8 cellular contexts compared by ENCODE assay signal in the genomic region with DNA sequence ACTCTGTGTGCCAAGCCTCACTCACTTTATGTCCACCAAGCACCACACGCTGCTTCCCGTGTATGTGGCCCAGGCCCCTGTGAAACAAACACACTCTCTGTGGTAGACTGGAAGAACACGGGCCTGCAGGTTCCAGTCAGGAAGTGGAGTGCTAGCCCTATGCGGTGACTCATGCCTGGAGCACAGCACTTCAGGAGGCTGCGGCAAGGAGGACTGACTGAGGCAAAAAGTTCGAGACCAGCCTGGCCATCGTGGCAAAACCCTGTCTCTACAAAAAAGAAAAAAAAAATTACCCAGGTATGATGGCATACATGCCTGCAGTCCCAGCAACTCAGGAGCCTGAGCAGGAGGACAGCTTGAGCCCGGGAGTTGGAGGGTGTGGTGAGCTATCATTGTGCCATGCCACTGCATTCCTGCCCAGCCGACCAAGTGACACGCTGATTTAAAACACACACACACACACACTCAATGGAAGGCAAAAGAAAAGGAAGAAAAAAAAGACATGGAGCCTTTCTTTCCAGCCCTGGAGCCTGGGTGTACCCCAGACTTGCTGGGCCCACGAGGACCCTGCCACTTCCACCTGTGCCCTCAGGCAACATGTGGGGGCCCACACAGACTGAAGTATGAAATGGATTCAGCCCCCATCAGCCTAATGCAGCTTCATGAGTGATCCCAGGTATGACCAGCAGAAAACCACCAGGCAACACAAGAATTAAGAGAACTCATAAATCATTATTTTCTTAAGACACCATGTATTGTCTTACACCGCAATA.
DNase-seq lines count a peak whose midpoint lies in the region; ATAC-seq and TF ChIP-seq lines count a peak whose summit lies in the region.

No MANE protein-coding gene starts in this region.

- no peak overlapping the region for H2AFZ ChIP-seq in HCT116 (ENCODE audit: low read depth, low read length, poor library complexity, severe bottlenecking)

- TF ChIP-seq POLR2A in HCT116 (IDR thresholded peaks at IDR 0.05; ENCODE audit: borderline replicate concordance, extremely low read depth, insufficient read depth, insufficient read length) = no peak

- CTCF ChIA-PET in HCT116 (lab: Charles Lee) (no interaction called here), T-cell (lab: Charles Lee) (interaction anchor here in 1 of 2 donors (0.6 kb wide), 1 partner anchor 16 kb away, joined by 3 read pairs; no protein-coding TSS in a partner anchor)

- H3K9me3 ChIP-seq in HCT116 (ENCODE audit: control insufficient read depth in 1 of 2, insufficient read depth in 1 of 2, low read depth in 1 of 2, low read length in 2 of 2) = no peaks in the 10 kb centered on the region

- TF ChIP-seq CTCF in HCT116 (IDR thresholded peaks at IDR 0.05 in 2 of 3, conservative IDR thresholded peaks at IDR 0.05 in 1 of 3; ENCODE audit: borderline replicate concordance in 1 of 3, insufficient read depth in 1 of 3, low read depth in 2 of 3, low read length in 2 of 3) = no peak
- no peak for TF ChIP-seq CTCF in cardiac fibroblast (IDR thresholded peaks at IDR 0.05; ENCODE audit: low read depth, low read length)
- TF ChIP-seq CTCF in mesothelial cell of epicardium (IDR thresholded peaks at IDR 0.05; ENCODE audit: unreplicated experiment) = no peak
- no peak for TF ChIP-seq CTCF in omental fat pad (IDR thresholded peaks at IDR 0.05)

- H3K4me2 ChIP-seq in HCT116 (ENCODE audit: low read length) = peak overlapping the region; percentile 73

- peak overlapping the region; percentile 6 to 12 for H3K4me3 ChIP-seq in HCT116 (replicated peaks in 1 of 2; ENCODE audit: low read depth in 1 of 2, low read length in 2 of 2)
- H3K4me3 ChIP-seq in cardiac fibroblast (replicated peaks in 1 of 2; ENCODE audit: low read depth in 2 of 2, low read length in 2 of 2) = no peak overlapping the region

- no peaks in the 10 kb centered on the region for H3K36me3 Mint-ChIP-seq in T-cell
- no peaks in the 10 kb centered on the region for H3K36me3 Mint-ChIP-seq in mesothelial cell of epicardium

- H3K4me3 Mint-ChIP-seq in T-cell (peak overlapping the region; percentile 39 to 63 (median 50)), mesothelial cell of epicardium (no peak overlapping the region)

- peak; percentile 76 for DNase-seq in HCT116 (ENCODE audit: low read depth, low spot score)
- DNase-seq in T-cell = peak in 18 of 34 experiments; percentile 10 to 57 (median 25)
- peak; percentile 74 to 80 for DNase-seq in cardiac fibroblast (ENCODE audit: low read depth in 2 of 2)
- no peak for DNase-seq in mesothelial cell of epicardium (ENCODE audit: low spot score in 2 of 2, unreplicated experiment in 2 of 2)
- DNase-seq in omental fat pad (ENCODE audit: low spot score) = no peak
- no peak for DNase-seq in NCI-H524 treated with DMSO at 0.1 percent for 48 hours (lab: John Stamatoyannopoulos, UW)

- H3K27me3 Mint-ChIP-seq in T-cell (no peaks in the 10 kb centered on the region), mesothelial cell of epicardium (ENCODE audit: low read depth) (no peaks in the 10 kb centered on the region)

- ATAC-seq in HCT116 (peak; percentile 92), T-cell (replicated peaks in 1 of 4) (peak in 3 of 4 experiments; percentile 17 to 29 (median 23)), HG03108 (IDR thresholded peaks at IDR 0.05; ENCODE audit: unreplicated experiment) (no peak), GM21381 (IDR thresholded peaks at IDR 0.05; ENCODE audit: unreplicated experiment) (no peak), omental fat pad (ENCODE audit: low FRiP score) (no peak)

- H3K4me1 Mint-ChIP-seq in T-cell = peaks cover 90 to 96% (median 95%) of the 10 kb centered on the region in 3 donors
- H3K4me1 Mint-ChIP-seq in mesothelial cell of epicardium = peaks cover 59% of the 10 kb centered on the region

- H3K79me2 ChIP-seq in HCT116 (ENCODE audit: insufficient read depth, low read length) = peaks cover 99% of the 10 kb centered on the region

- H4K20me1 ChIP-seq in HCT116 (ENCODE audit: insufficient read depth) = peaks cover 51% of the 10 kb centered on the region; the same call in 1 of the 2 replicates

- peaks cover 0 to 4% of the 10 kb centered on the region in 2 experiments; a peak in 1 of 4 replicates for H3K36me3 ChIP-seq in HCT116 (ENCODE audit: control insufficient read depth in 1 of 2, insufficient read depth in 2 of 2, low read length in 2 of 2)

- RAD21 ChIA-PET in HCT116 (lab: Charles Lee; ENCODE audit: low non-redundant PET in 1 of 2, low total read pairs in 2 of 2, uncharacterized antibody in 2 of 2, unreplicated experiment in 2 of 2) = interaction anchor here in 1 of 2 experiments (0.6 kb wide), 1 partner anchor 38 kb away, joined by 3 read pairs; no protein-coding TSS in a partner anchor

- no peaks in the 10 kb centered on the region for H3K9me2 ChIP-seq in HCT116 (ENCODE audit: insufficient read depth)

- POLR2A ChIA-PET in HCT116 (lab: Charles Lee) = no interaction called here
- POLR2A ChIA-PET in T-cell (lab: Charles Lee) = interaction anchor here (0.5 to 1.1 kb wide), 2 partner anchors 101 to 196 kb away, joined by 3 to 7 read pairs; no protein-coding TSS in a partner anchor

- H3K27me3 ChIP-seq in HCT116 (ENCODE audit: insufficient read depth, low read length) = no peaks in the 10 kb centered on the region

- no TSS peak for BruUV-seq in HCT116 (replicated peaks; lab: Mats Ljungman, UMichigan)

- H3K27ac ChIP-seq in HCT116 (ENCODE audit: low read depth, low read length) = peak overlapping the region; percentile 60

- no peaks in the 10 kb centered on the region for H3K9me3 Mint-ChIP-seq in T-cell
- H3K9me3 Mint-ChIP-seq in mesothelial cell of epicardium = no peaks in the 10 kb centered on the region

- TF ChIP-seq RAD21 in HCT116 (IDR thresholded peaks at IDR 0.05; ENCODE audit: low read depth) = no peak

- peak overlapping the region; percentile 46 for H3K9ac ChIP-seq in HCT116 (ENCODE audit: low read length)

- intact Hi-C loops in HCT116 (cut with micrococcal nuclease) = no loop called here

- H3K27ac Mint-ChIP-seq in T-cell (peak overlapping the region; percentile 31 to 77), mesothelial cell of epicardium (peak overlapping the region; percentile 86)

- peaks cover 25 to 44% of the 10 kb centered on the region in 2 experiments for H3K4me1 ChIP-seq in HCT116 (ENCODE audit: control insufficient read depth in 1 of 2, insufficient read depth in 2 of 2, low read length in 2 of 2)

TF ChIP-seq in HCT116, 20 proteins besides CTCF, POLR2A, EP300 and RAD21:
- no peak for TF ChIP-seq ZFX (IDR thresholded peaks at IDR 0.05)
- TF ChIP-seq TCF7L2 (IDR thresholded peaks at IDR 0.05; ENCODE audit: borderline replicate concordance, extremely low read depth, insufficient read depth, insufficient read length) = no peak
- TF ChIP-seq, protein P1, sequence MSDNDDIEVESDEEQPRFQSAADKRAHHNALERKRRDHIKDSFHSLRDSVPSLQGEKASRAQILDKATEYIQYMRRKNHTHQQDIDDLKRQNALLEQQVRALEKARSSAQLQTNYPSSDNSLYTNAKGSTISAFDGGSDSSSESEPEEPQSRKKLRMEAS (IDR thresholded peaks at IDR 0.05) = peak; percentile 57; the same call in 1 of the 2 replicates
- TF ChIP-seq EZH2 (IDR thresholded peaks at IDR 0.05) = no peak
- peak; percentile 91; the same call in 1 of the 2 replicates for TF ChIP-seq CBX3 (IDR thresholded peaks at IDR 0.05; ENCODE audit: low read depth)
- TF ChIP-seq, protein P2, sequence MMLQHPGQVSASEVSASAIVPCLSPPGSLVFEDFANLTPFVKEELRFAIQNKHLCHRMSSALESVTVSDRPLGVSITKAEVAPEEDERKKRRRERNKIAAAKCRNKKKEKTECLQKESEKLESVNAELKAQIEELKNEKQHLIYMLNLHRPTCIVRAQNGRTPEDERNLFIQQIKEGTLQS (IDR thresholded peaks at IDR 0.05) = no peak
- TF ChIP-seq ZNF274 (IDR thresholded peaks at IDR 0.05; ENCODE audit: low read depth, low read length) = no peak
- peak; percentile 80 for TF ChIP-seq FOSL1 (IDR thresholded peaks at IDR 0.05; ENCODE audit: low read depth)
- TF ChIP-seq CEBPB (IDR thresholded peaks at IDR 0.05; ENCODE audit: low read depth) = no peak
- TF ChIP-seq YY1 (IDR thresholded peaks at IDR 0.05; ENCODE audit: extremely low read depth, insufficient replicate concordance, low read depth, low read length) = no peak
- TF ChIP-seq JUND (IDR thresholded peaks at IDR 0.05) = peak; percentile 86
- TF ChIP-seq, protein P3, sequence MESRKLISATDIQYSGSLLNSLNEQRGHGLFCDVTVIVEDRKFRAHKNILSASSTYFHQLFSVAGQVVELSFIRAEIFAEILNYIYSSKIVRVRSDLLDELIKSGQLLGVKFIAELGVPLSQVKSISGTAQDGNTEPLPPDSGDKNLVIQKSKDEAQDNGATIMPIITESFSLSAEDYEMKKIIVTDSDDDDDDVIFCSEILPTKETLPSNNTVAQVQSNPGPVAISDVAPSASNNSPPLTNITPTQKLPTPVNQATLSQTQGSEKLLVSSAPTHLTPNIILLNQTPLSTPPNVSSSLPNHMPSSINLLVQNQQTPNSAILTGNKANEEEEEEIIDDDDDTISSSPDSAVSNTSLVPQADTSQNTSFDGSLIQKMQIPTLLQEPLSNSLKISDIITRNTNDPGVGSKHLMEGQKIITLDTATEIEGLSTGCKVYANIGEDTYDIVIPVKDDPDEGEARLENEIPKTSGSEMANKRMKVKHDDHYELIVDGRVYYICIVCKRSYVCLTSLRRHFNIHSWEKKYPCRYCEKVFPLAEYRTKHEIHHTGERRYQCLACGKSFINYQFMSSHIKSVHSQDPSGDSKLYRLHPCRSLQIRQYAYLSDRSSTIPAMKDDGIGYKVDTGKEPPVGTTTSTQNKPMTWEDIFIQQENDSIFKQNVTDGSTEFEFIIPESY (IDR thresholded peaks at IDR 0.05; ENCODE audit: extremely low read depth, insufficient replicate concordance, low read length) = no peak
- TF ChIP-seq SP1 (IDR thresholded peaks at IDR 0.05; ENCODE audit: low read depth) = peak; percentile 55
- no peak for TF ChIP-seq EGR1 (IDR thresholded peaks at IDR 0.05; ENCODE audit: low read depth)

Comparison
In these comparisons a context has a peak if more than half of its experiments do, and no peak if none do; other contexts are left out.
1. ATAC-seq: peak in HCT116 (single experiment) and T-cell (3 of 4); none in HG03108 (single experiment), GM21381 (single experiment) and omental fat pad (single experiment).
2. DNase-seq: peak in HCT116 (single experiment), T-cell (18 of 34) and cardiac fibroblast (2 of 2); none in mesothelial cell of epicardium (0 of 2), omental fat pad (single experiment) and NCI-H524 treated with DMSO at 0.1 percent for 48 hours (single experiment).
3. H3K4me3 ChIP-seq: peak in HCT116 (2 of 2); none in cardiac fibroblast (0 of 2).